ENCODE assay signal across 8 cellular contexts in genomic region chr5:163505049-163505474, GRCh38. TPM values are rescaled to one million over a fixed set of nuclear protein-coding genes. Genes with fewer than 3 reads are reported as not detected.
DNase-seq lines count a peak whose midpoint lies in the region; ATAC-seq and TF ChIP-seq lines count a peak whose summit lies in the region.

No MANE protein-coding gene starts in this region.

- ATAC-seq in WTC11 (no peak; the same call in 1 of the 2 replicates), GM21390 (IDR thresholded peaks at IDR 0.05; ENCODE audit: unreplicated experiment) (no peak)
- ATAC-seq in stimulated activated effector memory CD8-positive, alpha-beta T cell treated with anti-CD3 and anti-CD28 coated beads, Interleukin-12 subunit alpha, Interleukin-12 subunit beta, amount 100 ng/mL, for 72 hours, result no peak

- H3K27me3 Mint-ChIP-seq in activated CD4-positive, alpha-beta T cell treated with anti-CD3 and anti-CD28 coated beads, Interleukin-2, amount 10 ng/mL, durations not matched to agents 24 days and 14 days, result peaks cover 2% of the 10 kb centered on the region
- H3K27me3 Mint-ChIP-seq in WTC11 (ENCODE audit: low read depth), result no peaks in the 10 kb centered on the region

- TF ChIP-seq CTCF in WTC11 (IDR thresholded peaks at IDR 0.05) (no peak), right atrium auricular region (IDR thresholded peaks at IDR 0.05) (no peak)

- peak overlapping the region; percentile 93 to 99 for H3K27ac ChIP-seq in right atrium auricular region

- no peaks in the 10 kb centered on the region for H3K36me3 ChIP-seq in right atrium auricular region

- peaks cover 20% of the 10 kb centered on the region for H3K36me3 Mint-ChIP-seq in activated CD4-positive, alpha-beta T cell treated with anti-CD3 and anti-CD28 coated beads, Interleukin-2, amount 10 ng/mL, durations not matched to agents 24 days and 14 days (ENCODE audit: low read depth)
- peaks cover 4% of the 10 kb centered on the region for H3K36me3 Mint-ChIP-seq in WTC11
- peaks cover 34% of the 10 kb centered on the region for H3K36me3 Mint-ChIP-seq in stimulated activated effector memory CD8-positive, alpha-beta T cell treated with anti-CD3 and anti-CD28 coated beads, Interleukin-12 subunit alpha, Interleukin-12 subunit beta, amount 100 ng/mL, for 72 hours

- no peaks in the 10 kb centered on the region for H3K9me3 Mint-ChIP-seq in activated CD4-positive, alpha-beta T cell treated with anti-CD3 and anti-CD28 coated beads, Interleukin-2, amount 10 ng/mL, durations not matched to agents 24 days and 14 days
- no peaks in the 10 kb centered on the region for H3K9me3 Mint-ChIP-seq in WTC11
- H3K9me3 Mint-ChIP-seq in stimulated activated effector memory CD8-positive, alpha-beta T cell treated with anti-CD3 and anti-CD28 coated beads, Interleukin-12 subunit alpha, Interleukin-12 subunit beta, amount 100 ng/mL, for 72 hours, result no peaks in the 10 kb centered on the region

- H3K4me3 Mint-ChIP-seq in activated CD4-positive, alpha-beta T cell treated with anti-CD3 and anti-CD28 coated beads, Interleukin-2, amount 10 ng/mL, durations not matched to agents 24 days and 14 days, result peak overlapping the region; percentile 93
- peak overlapping the region; percentile 97 for H3K4me3 Mint-ChIP-seq in WTC11
- peak overlapping the region; percentile 91 for H3K4me3 Mint-ChIP-seq in stimulated activated effector memory CD8-positive, alpha-beta T cell treated with anti-CD3 and anti-CD28 coated beads, Interleukin-12 subunit alpha, Interleukin-12 subunit beta, amount 100 ng/mL, for 72 hours

- H3K4me3 ChIP-seq in right atrium auricular region, result peak overlapping the region; percentile 76 to 86

- POLR2A ChIA-PET in WTC11 (lab: Charles Lee), result interaction anchor here (1.1 to 4.7 kb wide), 6 partner anchors 11 to 67 kb away, joined by 3 to 77 read pairs (median 6); partner anchors contain the start of genes CCNG1, HMMR and NUDCD2

- H3K27ac Mint-ChIP-seq in activated CD4-positive, alpha-beta T cell treated with anti-CD3 and anti-CD28 coated beads, Interleukin-2, amount 10 ng/mL, durations not matched to agents 24 days and 14 days, result peak overlapping the region; percentile 97
- peak overlapping the region; percentile 98 for H3K27ac Mint-ChIP-seq in WTC11
- H3K27ac Mint-ChIP-seq in stimulated activated effector memory CD8-positive, alpha-beta T cell treated with anti-CD3 and anti-CD28 coated beads, Interleukin-12 subunit alpha, Interleukin-12 subunit beta, amount 100 ng/mL, for 72 hours, result peak overlapping the region; percentile 99

- intact Hi-C loops in activated CD4-positive, alpha-beta T cell treated with anti-CD3 and anti-CD28 coated beads, Interleukin-2, amount 10 ng/mL, durations not matched to agents 24 days and 14 days (cut with micrococcal nuclease), result loop anchor here (1.0 kb wide), 2 partner anchors 45 to 68 kb away; partner anchors contain the start of genes CCNG1, HMMR and NUDCD2

- peaks cover 42% of the 10 kb centered on the region for H3K4me1 Mint-ChIP-seq in activated CD4-positive, alpha-beta T cell treated with anti-CD3 and anti-CD28 coated beads, Interleukin-2, amount 10 ng/mL, durations not matched to agents 24 days and 14 days
- H3K4me1 Mint-ChIP-seq in WTC11, result peaks cover 49% of the 10 kb centered on the region
- peaks cover 27% of the 10 kb centered on the region for H3K4me1 Mint-ChIP-seq in stimulated activated effector memory CD8-positive, alpha-beta T cell treated with anti-CD3 and anti-CD28 coated beads, Interleukin-12 subunit alpha, Interleukin-12 subunit beta, amount 100 ng/mL, for 72 hours

- DNase-seq in activated CD4-positive, alpha-beta T cell treated with anti-CD3 and anti-CD28 coated beads, Interleukin-2, amount 10 ng/mL, durations not matched to agents 24 days and 14 days, result no peak
- DNase-seq in activated CD4-positive, alpha-beta T cell treated with anti-CD3 and anti-CD28 coated beads, Interleukin-2, amount 50 U/mL, for 4 hours, result no peak
- DNase-seq in WTC11 (ENCODE audit: low spot score) (no peak), right atrium auricular region (ENCODE audit: low spot score) (no peak), NCI-H226 (no peak)
- DNase-seq in stimulated activated effector memory CD8-positive, alpha-beta T cell treated with anti-CD3 and anti-CD28 coated beads, Interleukin-12 subunit alpha, Interleukin-12 subunit beta, amount 100 ng/mL, for 72 hours (ENCODE audit: low spot score in 2 of 2), result no peak
- no peak for DNase-seq in stimulated activated naive CD4-positive, alpha-beta T cell (lab: John Stamatoyannopoulos, UW)

- CTCF ChIA-PET in WTC11 (lab: Charles Lee), result interaction anchor here (0.8 to 1.1 kb wide), 5 partner anchors 9 to 58 kb away, joined by 3 to 4 read pairs (median 3); no protein-coding TSS in a partner anchor

- no peaks in the 10 kb centered on the region for H3K27me3 ChIP-seq in right atrium auricular region

- H3K9me3 ChIP-seq in right atrium auricular region, result no peaks in the 10 kb centered on the region

- H3K4me1 ChIP-seq in right atrium auricular region, result peaks cover 0 to 46% of the 10 kb centered on the region in 2 donors

TF ChIP-seq in WTC11, 78 proteins besides CTCF, POLR2A, EP300 and RAD21:
- TF ChIP-seq AR (CRISPR knock-in tag; IDR thresholded peaks at IDR 0.05), result peak; percentile 38; the same call in 1 of the 2 replicates
- no peak for TF ChIP-seq ZNF281 (CRISPR knock-in tag; IDR thresholded peaks at IDR 0.05)

RNA-seq across cellular contexts. Expression of gene MAT2B, which starts 0.4 kb away (rescaled TPM):
- total RNA-seq in activated CD4-positive, alpha-beta T cell treated with anti-CD3 and anti-CD28 coated beads, Interleukin-2, amount 10 ng/mL, durations not matched to agents 24 days and 14 days, result 104 and 105 TPM in 2 replicates
- 51.8 to 55.7 TPM (median 53.1 TPM) in 3 replicates for total RNA-seq in WTC11 (2021)
- total RNA-seq in right atrium auricular region, result 10 to 100 TPM; 47.6 to 84.7 TPM

RNA-seq across cellular contexts. Expression of gene HMMR, which starts 44.6 kb away (rescaled TPM):
- total RNA-seq in activated CD4-positive, alpha-beta T cell treated with anti-CD3 and anti-CD28 coated beads, Interleukin-2, amount 10 ng/mL, durations not matched to agents 24 days and 14 days, result 29.1 and 30.8 TPM in 2 replicates
- 69.1 to 78.5 TPM (median 73.3 TPM) in 3 replicates for total RNA-seq in WTC11 (2021)
- 1 to 10 TPM in 1 of 2 donors, under 1 TPM in 1; 0.43 to 2.0 TPM for total RNA-seq in right atrium auricular region

RNA-seq across cellular contexts. Expression of gene NUDCD2, which starts 45.2 kb away (rescaled TPM):
- total RNA-seq in activated CD4-positive, alpha-beta T cell treated with anti-CD3 and anti-CD28 coated beads, Interleukin-2, amount 10 ng/mL, durations not matched to agents 24 days and 14 days, result 44.5 and 50.3 TPM in 2 replicates
- 68.5 to 73.4 TPM (median 69.4 TPM) in 3 replicates for total RNA-seq in WTC11 (2021)
- total RNA-seq in right atrium auricular region, result 1 to 10 TPM; 2.0 to 2.5 TPM

Comparison
In these comparisons a context has a peak if more than half of its experiments do, and no peak if none do; other contexts are left out.
1. RNA of gene HMMR, which starts 44.6 kb away (total RNA-seq): 69.1 to 78.5 TPM in WTC11 and 29.1 to 30.8 TPM in activated CD4-positive, alpha-beta T cell treated with anti-CD3 and anti-CD28 coated beads, Interleukin-2, amount 10 ng/mL, durations not matched to agents 24 days and 14 days; 0.43 to 2.0 TPM in right atrium auricular region; every median in the first group is over 10 times any median in the second.
2. RNA of gene NUDCD2, which starts 45.2 kb away (total RNA-seq): 68.5 to 73.4 TPM in WTC11 and 44.5 to 50.3 TPM in activated CD4-positive, alpha-beta T cell treated with anti-CD3 and anti-CD28 coated beads, Interleukin-2, amount 10 ng/mL, durations not matched to agents 24 days and 14 days; 2.0 to 2.5 TPM in right atrium auricular region; every median in the first group is over 10 times any median in the second.
3. Peak in every context shown above with its lines, with median percentiles within 50 percentile points of each other: H3K27ac Mint-ChIP-seq and H3K4me3 Mint-ChIP-seq.